10 cellular contexts compared by ENCODE assay signal in genomic region chr16:73050115-73051099, GRCh38. TPM values are rescaled to one million over a fixed set of nuclear protein-coding genes. Genes with fewer than 3 reads are reported as not detected.
DNase-seq lines count a peak whose midpoint lies in the region; ATAC-seq and TF ChIP-seq lines count a peak whose summit lies in the region.
"Had no signal": no experiment of that assay in that cellular context is flagged by ENCODE, and none has a peak within 500 bp of the region (broad histone marks: within the 10 kb centered on the region; RNA-seq: fewer than 3 reads in every experiment).

No MANE protein-coding gene starts in this region.

- H3K27ac ChIP-seq in coronary artery (peak overlapping the region; percentile 98 to 99), upper lobe of right lung (peak overlapping the region; percentile 55)

- TF ChIP-seq CTCF in coronary artery (IDR thresholded peaks at IDR 0.05) (no peak), upper lobe of right lung (IDR thresholded peaks at IDR 0.05) (no peak)

- H3K36me3 ChIP-seq in mucosa of stomach (ENCODE audit: control insufficient read depth, insufficient read depth, low read length) (no peaks in the 10 kb centered on the region), upper lobe of right lung (no peaks in the 10 kb centered on the region)

- peak overlapping the region; percentile 5 for H3K9ac ChIP-seq in mucosa of stomach (ENCODE audit: low read length)

- no peak for ATAC-seq in upper lobe of right lung
- ATAC-seq in HG03159 (IDR thresholded peaks at IDR 0.05; ENCODE audit: unreplicated experiment) = no peak
- ATAC-seq: activated T-helper 17 cell treated with anti-CD3 and anti-CD28 coated beads, Interleukin-2, amount 50 U/mL, for 72 hours had no signal

- H3K27me3 ChIP-seq in mucosa of stomach (ENCODE audit: control insufficient read depth, insufficient read depth, low read length) = no peaks in the 10 kb centered on the region
- no peaks in the 10 kb centered on the region for H3K27me3 ChIP-seq in upper lobe of right lung

- DNase-seq in NCI-H748 (lab: John Stamatoyannopoulos, UW; ENCODE audit: unreplicated experiment) (peak; percentile 11), NCI-H748 treated with DMSO at 0.1 percent for 48 hours (lab: John Stamatoyannopoulos, UW) (no peak), coronary artery (ENCODE audit: low spot score) (no peak), upper lobe of right lung (no peak), putamen (ENCODE audit: low spot score) (no peak), cerebellar cortex (ENCODE audit: low spot score) (no peak)
- DNase-seq: ACHN had no signal

- intact Hi-C loops in upper lobe of right lung (cut with DNase I) = no loop called here

- H3K9me3 ChIP-seq in mucosa of stomach (ENCODE audit: control insufficient read depth, low read length) (no peaks in the 10 kb centered on the region), upper lobe of right lung (no peaks in the 10 kb centered on the region)

- H3K4me3 ChIP-seq in coronary artery (peak overlapping the region; percentile 8), mucosa of stomach (ENCODE audit: low read length) (no peak overlapping the region), upper lobe of right lung (no peak overlapping the region)

- H3K4me1 ChIP-seq in mucosa of stomach (ENCODE audit: control insufficient read depth, insufficient read depth, low read length) (peaks cover 42% of the 10 kb centered on the region), upper lobe of right lung (peaks cover 58% of the 10 kb centered on the region)

RNA-seq across cellular contexts. Expression of gene ZFHX3, which starts 2.5 kb away (rescaled TPM):
- total RNA-seq in upper lobe of right lung = 29.0 TPM
